In genomic region chr1:53025034-53025777, GRCh38 we compare ENCODE assay signal across 9 cellular contexts. TPM values are rescaled to one million over a fixed set of nuclear protein-coding genes. Genes with fewer than 3 reads are reported as not detected.
DNase-seq lines count a peak whose midpoint lies in the region; ATAC-seq and TF ChIP-seq lines count a peak whose summit lies in the region.
"Had no signal": no experiment of that assay in that cellular context is flagged by ENCODE, and none has a peak within 500 bp of the region (broad histone marks: within the 10 kb centered on the region; RNA-seq: fewer than 3 reads in every experiment).

No MANE protein-coding gene starts in this region.

- H3K9ac ChIP-seq in GM23248 = no peak overlapping the region
- H3K9ac ChIP-seq in SK-N-SH = no peak overlapping the region
- H3K9ac ChIP-seq in Karpas-422 (ENCODE audit: low read length) = no peak overlapping the region

- H3K4me3 ChIP-seq in GM23248 (no peak overlapping the region), SK-N-SH (ENCODE audit: low read depth in 2 of 2, low read length in 1 of 2) (no peak overlapping the region), cardiac muscle cell (no peak overlapping the region), Karpas-422 (ENCODE audit: low read length) (no peak overlapping the region)

- peaks cover 8% of the 10 kb centered on the region; the same call in 1 of the 2 replicates for H3F3A ChIP-seq in GM23248 (ENCODE audit: insufficient read depth)
- H3F3A ChIP-seq in SK-N-SH (replicated peaks; ENCODE audit: insufficient read depth) = no peaks in the 10 kb centered on the region

- POLR2A ChIA-PET in SK-N-SH (lab: Yijun Ruan, JAX) = no interaction called here

- peak; percentile 88 for DNase-seq in GM23248
- DNase-seq in SK-N-SH = no peak
- DNase-seq in cardiac muscle cell (ENCODE audit: low read depth in 1 of 2, low spot score in 1 of 2) = peak; percentile 83 to 94
- peak; percentile 72 for DNase-seq in sciatic nerve (ENCODE audit: low spot score)
- no peak for DNase-seq in mesenteric fat pad (ENCODE audit: low spot score)
- DNase-seq in CD1c-positive myeloid dendritic cell (ENCODE audit: extremely low spot score) = no peak
- no peak for DNase-seq in stimulated activated CD8-positive, alpha-beta memory T cell treated with anti-CD3 and anti-CD28 coated beads, Interleukin-4, amount 100 ng/mL, for 48 hours
- DNase-seq in Karpas-422 = no peak
- DNase-seq: NCI-H446 had no signal

- H4K20me1 ChIP-seq in GM23248 (ENCODE audit: insufficient read depth) = no peaks in the 10 kb centered on the region
- no peaks in the 10 kb centered on the region for H4K20me1 ChIP-seq in SK-N-SH (ENCODE audit: insufficient read depth)
- no peaks in the 10 kb centered on the region for H4K20me1 ChIP-seq in Karpas-422 (ENCODE audit: insufficient read depth, low read depth, low read length)

- H2AFZ ChIP-seq in GM23248 (no peak overlapping the region), SK-N-SH (ENCODE audit: low read depth) (no peak overlapping the region), Karpas-422 (ENCODE audit: low read length) (no peak overlapping the region)

- TF ChIP-seq RAD21 in SK-N-SH (IDR thresholded peaks at IDR 0.05; ENCODE audit: low read length) = no peak

- H3K9me2 ChIP-seq in GM23248 (ENCODE audit: insufficient read depth) (no peaks in the 10 kb centered on the region), SK-N-SH (no peaks in the 10 kb centered on the region), Karpas-422 (replicated peaks; ENCODE audit: insufficient read depth, low read length) (no peaks in the 10 kb centered on the region)

- peak overlapping the region; percentile 65 for H3K27ac ChIP-seq in GM23248
- H3K27ac ChIP-seq in SK-N-SH (ENCODE audit: low read depth in 2 of 2, low read length in 1 of 2) = no peak overlapping the region
- H3K27ac ChIP-seq in cardiac muscle cell = peak overlapping the region; percentile 89
- no peak overlapping the region for H3K27ac ChIP-seq in Karpas-422 (ENCODE audit: low read length)

- CTCF ChIA-PET in SK-N-SH (lab: Yijun Ruan, JAX) = no interaction called here

- peak overlapping the region; percentile 52 for H3K4me2 ChIP-seq in GM23248 (ENCODE audit: unreplicated experiment)
- peak overlapping the region; percentile 23; the same call in 1 of the 2 replicates for H3K4me2 ChIP-seq in SK-N-SH
- no peak overlapping the region for H3K4me2 ChIP-seq in Karpas-422 (ENCODE audit: low read depth, low read length, poor library complexity, severe bottlenecking)

- TF ChIP-seq CTCF in SK-N-SH (IDR thresholded peaks at IDR 0.05) = no peak
- TF ChIP-seq CTCF in cardiac muscle cell (IDR thresholded peaks at IDR 0.05; ENCODE audit: low read depth, low read length) = no peak

- ATAC-seq in sciatic nerve = peak; percentile 97

- TF ChIP-seq EP300 in SK-N-SH (IDR thresholded peaks at IDR 0.05; ENCODE audit: borderline replicate concordance in 1 of 2, low read depth in 1 of 2, low read length in 1 of 2) = no peak

- in situ Hi-C loops in GM23248 (cut with MboI) = no loop called here

- intact Hi-C loops in sciatic nerve (cut with DNase I) = no loop called here

- H3K27me3 ChIP-seq in GM23248 (replicated peaks; ENCODE audit: insufficient read depth) (no peaks in the 10 kb centered on the region), SK-N-SH (ENCODE audit: insufficient read depth) (no peaks in the 10 kb centered on the region), cardiac muscle cell (no peaks in the 10 kb centered on the region), Karpas-422 (ENCODE audit: low read length) (no peaks in the 10 kb centered on the region)

- H3K79me2 ChIP-seq in GM23248 (ENCODE audit: insufficient read depth) = peaks cover 95% of the 10 kb centered on the region
- peaks cover 54% of the 10 kb centered on the region for H3K79me2 ChIP-seq in SK-N-SH (ENCODE audit: insufficient read depth)
- H3K79me2 ChIP-seq in Karpas-422 (ENCODE audit: low read length) = peaks cover 83% of the 10 kb centered on the region

- H3K9me3 ChIP-seq in GM23248 (ENCODE audit: low read depth) = no peaks in the 10 kb centered on the region
- H3K9me3 ChIP-seq in SK-N-SH = no peaks in the 10 kb centered on the region
- no peaks in the 10 kb centered on the region for H3K9me3 ChIP-seq in cardiac muscle cell (ENCODE audit: low read depth)
- no peaks in the 10 kb centered on the region for H3K9me3 ChIP-seq in Karpas-422 (ENCODE audit: low read length)

- H3K4me1 ChIP-seq in GM23248 (ENCODE audit: insufficient read depth) (peaks cover 17% of the 10 kb centered on the region), SK-N-SH (ENCODE audit: control insufficient read depth in 1 of 2, insufficient read depth in 2 of 2, low read depth in 1 of 2, low read length in 1 of 2) (peaks cover 0 to 2% of the 10 kb centered on the region in 2 experiments; a peak in 2 of 4 replicates), cardiac muscle cell (ENCODE audit: low read depth) (peaks cover 34% of the 10 kb centered on the region), Karpas-422 (ENCODE audit: low read length) (peaks cover 6% of the 10 kb centered on the region; the same call in 1 of the 2 replicates)

- H3K36me3 ChIP-seq in GM23248 (ENCODE audit: low read depth) = 0 out of 2 replicates have a peak, but pooled peaks cover 11% of the 10 kb centered on the region
- H3K36me3 ChIP-seq in SK-N-SH (replicated peaks in 1 of 2; ENCODE audit: control insufficient read depth in 1 of 2, insufficient read depth in 2 of 2, low read length in 1 of 2) = peaks cover 0 to 13% of the 10 kb centered on the region in 2 experiments
- peaks cover 4% of the 10 kb centered on the region for H3K36me3 ChIP-seq in cardiac muscle cell
- peaks cover 7% of the 10 kb centered on the region; the same call in 1 of the 2 replicates for H3K36me3 ChIP-seq in Karpas-422 (ENCODE audit: insufficient read depth, low read length)

- WGBS in GM23248 (ENCODE audit: low coverage in 1 of 2, low lambda C conversion rate in 2 of 2, missing lambda C conversion rate in 2 of 2), 2 experiments = 66 to 68% methylated on average over 3 of the region's 3 CpGs
- WGBS in SK-N-SH (ENCODE audit: low lambda C conversion rate) = 79% methylated on average over 3 of the region's 3 CpGs

TF ChIP-seq in SK-N-SH, 30 proteins besides CTCF, POLR2A, EP300 and RAD21:
- TF ChIP-seq, protein P1, sequence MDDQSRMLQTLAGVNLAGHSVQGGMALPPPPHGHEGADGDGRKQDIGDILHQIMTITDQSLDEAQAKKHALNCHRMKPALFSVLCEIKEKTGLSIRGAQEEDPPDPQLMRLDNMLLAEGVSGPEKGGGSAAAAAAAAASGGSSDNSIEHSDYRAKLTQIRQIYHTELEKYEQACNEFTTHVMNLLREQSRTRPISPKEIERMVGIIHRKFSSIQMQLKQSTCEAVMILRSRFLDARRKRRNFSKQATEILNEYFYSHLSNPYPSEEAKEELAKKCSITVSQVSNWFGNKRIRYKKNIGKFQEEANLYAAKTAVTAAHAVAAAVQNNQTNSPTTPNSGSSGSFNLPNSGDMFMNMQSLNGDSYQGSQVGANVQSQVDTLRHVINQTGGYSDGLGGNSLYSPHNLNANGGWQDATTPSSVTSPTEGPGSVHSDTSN (IDR thresholded peaks at IDR 0.05) = no peak
- TF ChIP-seq RCOR1 (IDR thresholded peaks at IDR 0.05; ENCODE audit: low read length) (no peak), USF2 (IDR thresholded peaks at IDR 0.05; ENCODE audit: borderline replicate concordance, low read depth, low read length) (no peak), POLR2AphosphoS5 (IDR thresholded peaks at IDR 0.05; ENCODE audit: low read depth, low read length) (no peak), YY1 (IDR thresholded peaks at IDR 0.05; ENCODE audit: low read depth) (no peak), GABPA (IDR thresholded peaks at IDR 0.05; ENCODE audit: low read depth) (no peak), TCF12 (IDR thresholded peaks at IDR 0.05) (no peak)
TF ChIP-seq in SK-N-SH: peak in this region for 0.

RNA-seq across cellular contexts. Expression of gene PODN, which starts 36.8 kb away (rescaled TPM):
- total RNA-seq in GM23248 (2014; rRNA removed; shearing (Covaris generic)) = 54.0 and 54.8 TPM in 2 replicates
- polyA plus RNA-seq in GM23248 (2016; fragmentation: Nextera tagmentation; extraction: Ambion mirVana) (71.6 and 73.7 TPM in 2 replicates), SK-N-SH (2012; rRNA removed) (2.0 and 2.9 TPM in 2 replicates), cardiac muscle cell (2.6 and 2.8 TPM in 2 replicates)
- 1.2 and 2.7 TPM in 2 replicates for polyA plus RNA-seq in SK-N-SH (2012; cell fraction: cytosol; rRNA removed)
- polyA plus RNA-seq in SK-N-SH (2012; cell fraction: nucleus; rRNA removed) = 6.3 TPM in 2 replicates
- total RNA-seq in cardiac muscle cell (3.7 and 6.5 TPM in 2 replicates), sciatic nerve (222 TPM), mesenteric fat pad (86.3 TPM)
- total RNA-seq in Karpas-422 (2014; rRNA removed; shearing (Covaris generic); ENCODE audit: low replicate concordance) = not detected in 2 replicates

Comparison
In these comparisons a context has a peak if more than half of its experiments do, and no peak if none do; other contexts are left out.
1. DNase-seq: peak in GM23248 (single experiment), cardiac muscle cell (2 of 2) and sciatic nerve (single experiment); none in SK-N-SH (single experiment), mesenteric fat pad (single experiment), CD1c-positive myeloid dendritic cell (single experiment), stimulated activated CD8-positive, alpha-beta memory T cell treated with anti-CD3 and anti-CD28 coated beads, Interleukin-4, amount 100 ng/mL, for 48 hours (single experiment) and Karpas-422 (single experiment).
2. H3K27ac ChIP-seq: peak in GM23248 (single experiment) and cardiac muscle cell (single experiment); none in SK-N-SH (0 of 2) and Karpas-422 (single experiment).